In genomic region chr10:63862860-63863259, GRCh38 we compare ENCODE assay signal across 8 cellular contexts.
"Had no signal": no experiment of that assay in that cellular context is flagged by ENCODE, and none has a peak within 500 bp of the region (broad histone marks: within the 10 kb centered on the region; RNA-seq: fewer than 3 reads in every experiment).

No MANE protein-coding gene starts in this region.

- ATAC-seq: K562 had no signal

- DNase-seq: IMR-90, KBM-7, KG1 had no signal

- FAIRE-seq: HTR-8/SVneo, K562 had no signal

- H3K9ac ChIP-seq: KMS-11 had no signal

- H3K4me2 ChIP-seq: KMS-11 had no signal

- H3K4me3 Mint-ChIP-seq: IgD-negative memory B cell had no signal

- H3K36me3 Mint-ChIP-seq: IgD-negative memory B cell had no signal

- H3K4me3 ChIP-seq: K562 had no signal

- H3K27ac Mint-ChIP-seq: IgD-negative memory B cell had no signal

- H3K27ac ChIP-seq: HL-60, KMS-11 had no signal
